ENCODE assay signal across 8 cellular contexts in the genomic region with DNA sequence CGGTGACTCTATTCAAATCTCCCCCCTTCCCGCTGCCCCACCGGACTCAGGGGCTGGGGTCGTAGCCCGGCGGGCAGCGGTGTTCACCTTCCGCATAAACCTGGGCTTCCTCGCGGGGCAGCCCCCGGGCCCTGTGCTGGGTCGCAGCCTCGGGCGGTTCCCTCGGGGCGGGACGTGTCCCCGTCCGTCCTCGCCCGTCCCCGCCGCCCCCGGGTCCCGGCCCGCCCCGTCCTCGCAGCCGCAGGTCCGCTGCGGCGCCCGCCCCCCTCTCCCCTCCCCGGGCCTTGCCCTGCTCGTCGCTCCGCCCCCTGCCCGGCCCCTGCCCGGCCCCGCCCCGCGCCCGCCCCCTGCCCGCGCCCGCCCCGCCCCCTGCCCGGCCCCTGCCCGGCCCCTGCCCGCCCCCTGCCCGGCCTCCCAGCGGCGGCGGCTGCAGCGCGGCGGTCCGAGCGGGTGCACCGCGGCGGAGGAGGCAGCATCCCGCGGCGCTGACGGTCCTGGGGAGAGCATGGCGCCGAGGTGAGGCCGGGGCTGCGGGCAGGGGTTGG. TPM values are rescaled to one million over a fixed set of nuclear protein-coding genes. Genes with fewer than 3 reads are reported as not detected.
DNase-seq lines count a peak whose midpoint lies in the region; ATAC-seq and TF ChIP-seq lines count a peak whose summit lies in the region.

A gene (plus strand): TSS at position 440 of the 545 bp plus-strand sequence. CDS start 66 bp downstream, at position 506.

- DNase-seq in DMS 273 (lab: John Stamatoyannopoulos, UW; ENCODE audit: unreplicated experiment) (peak; percentile 67), DMS 273 treated with DMSO at 0.1 percent for 48 hours (lab: John Stamatoyannopoulos, UW) (no peak), T-helper 1 cell (peak in 3 of 5 donors; percentile 7 to 22 (median 16)), cardiac fibroblast (ENCODE audit: low read depth in 2 of 2) (peak; percentile 31 to 71), kidney epithelial cell (ENCODE audit: low read depth) (no peak)
- peak; percentile 44 to 63 for DNase-seq in stimulated activated CD4-positive, alpha-beta T cell treated with anti-CD3 and anti-CD28 coated beads, Interleukin-2, amount 100 ng/mL, for 24 hours

- no peak for ATAC-seq in HG03280 (IDR thresholded peaks at IDR 0.05; ENCODE audit: unreplicated experiment)
- ATAC-seq in HG03135 (IDR thresholded peaks at IDR 0.05; ENCODE audit: unreplicated experiment) = no peak

- peaks cover 1% of the 10 kb centered on the region for H3K36me3 ChIP-seq in kidney epithelial cell (ENCODE audit: control insufficient read depth, insufficient read depth, low read length)

- TF ChIP-seq CTCF in cardiac fibroblast (IDR thresholded peaks at IDR 0.05; ENCODE audit: low read depth, low read length) (no peak), kidney epithelial cell (IDR thresholded peaks at IDR 0.05; ENCODE audit: insufficient read depth, low read length, poor library complexity, severe bottlenecking) (no peak)

- H3K4me3 ChIP-seq in cardiac fibroblast (replicated peaks in 1 of 2; ENCODE audit: low read depth in 2 of 2, low read length in 2 of 2) (peak within 1 kb of the TSS; percentile 43 to 63), kidney epithelial cell (ENCODE audit: low read depth, low read length) (peak within 1 kb of the TSS; percentile 72)

- no peaks in the 10 kb centered on the region for H3K27me3 ChIP-seq in kidney epithelial cell (ENCODE audit: control insufficient read depth, insufficient read depth, low read length)

RNA-seq across cellular contexts. Expression of the gene that starts here (rescaled TPM):
- 808 and 952 TPM in 2 replicates for total RNA-seq in kidney epithelial cell

Comparison
In these comparisons a context has a peak if more than half of its experiments do, and no peak if none do; other contexts are left out.
1. DNase-seq: peak in DMS 273 (single experiment), T-helper 1 cell (3 of 5), cardiac fibroblast (2 of 2) and stimulated activated CD4-positive, alpha-beta T cell treated with anti-CD3 and anti-CD28 coated beads, Interleukin-2, amount 100 ng/mL, for 24 hours (2 of 2); none in DMS 273 treated with DMSO at 0.1 percent for 48 hours (single experiment) and kidney epithelial cell (single experiment).